ENCODE assay signal across 1 cellular context in genomic region chrX:119094819-119095218, GRCh38.
TF ChIP-seq lines count a peak whose summit lies in the region.

No MANE protein-coding gene starts in this region.

TF ChIP-seq in GM23338, 12 proteins besides CTCF, POLR2A, EP300 and RAD21 (continued from another document):
- TF ChIP-seq ZNF462 (CRISPR knock-in tag; IDR thresholded peaks at IDR 0.05) (no peak), EZH2phosphoT487 (IDR thresholded peaks at IDR 0.05; ENCODE audit: unreplicated experiment) (no peak), ETS1 (IDR thresholded peaks at IDR 0.05) (no peak), STAT1 (IDR thresholded peaks at IDR 0.05; ENCODE audit: unreplicated experiment) (no peak), ZNF114 (CRISPR knock-in tag; IDR thresholded peaks at IDR 0.05) (no peak), REST (IDR thresholded peaks at IDR 0.05; ENCODE audit: unreplicated experiment) (no peak)
